ENCODE assay signal across 16 cellular contexts in genomic region chr4:113059783-113060182, GRCh38. TPM values are rescaled to one million over a fixed set of nuclear protein-coding genes. Genes with fewer than 3 reads are reported as not detected.
"Had no signal": no experiment of that assay in that cellular context is flagged by ENCODE, and none has a peak within 500 bp of the region (broad histone marks: within the 10 kb centered on the region; RNA-seq: fewer than 3 reads in every experiment).

No MANE protein-coding gene starts in this region.

- H3K9me3 Mint-ChIP-seq: immature natural killer cell; naive thymus-derived CD8-positive, alpha-beta T cell; stimulated activated effector memory CD8-positive, alpha-beta T cell treated with anti-CD3 and anti-CD28 coated beads, Interleukin-12 subunit alpha, Interleukin-12 subunit beta, amount 100 ng/mL, for 72 hours had no signal

- H3K27me3 Mint-ChIP-seq: naive thymus-derived CD8-positive, alpha-beta T cell; progenitor cell of endocrine pancreas had no signal

- H3K4me3 ChIP-seq: ovary, right lobe of liver, testis, tibial nerve, upper lobe of right lung, vagina had no signal

- H3K4me1 ChIP-seq: testis, tibial nerve, upper lobe of right lung, vagina had no signal

- ATAC-seq: naive thymus-derived CD8-positive, alpha-beta T cell; right lobe of liver; stimulated activated effector memory CD8-positive, alpha-beta T cell treated with anti-CD3 and anti-CD28 coated beads, Interleukin-12 subunit alpha, Interleukin-12 subunit beta, amount 100 ng/mL, for 72 hours; stimulated activated naive CD8-positive, alpha-beta T cell treated with anti-CD3 and anti-CD28 coated beads, Interleukin-15, Interleukin-2, amounts not matched to agents 100 U/mL and 50 U/mL, for 24 hours; upper lobe of right lung had no signal

- H3K27ac Mint-ChIP-seq: immature natural killer cell; naive thymus-derived CD8-positive, alpha-beta T cell; progenitor cell of endocrine pancreas; stimulated activated effector memory CD8-positive, alpha-beta T cell treated with anti-CD3 and anti-CD28 coated beads, Interleukin-12 subunit alpha, Interleukin-12 subunit beta, amount 100 ng/mL, for 72 hours had no signal

- H3K4me1 Mint-ChIP-seq: immature natural killer cell; naive thymus-derived CD8-positive, alpha-beta T cell; stimulated activated effector memory CD8-positive, alpha-beta T cell treated with anti-CD3 and anti-CD28 coated beads, Interleukin-12 subunit alpha, Interleukin-12 subunit beta, amount 100 ng/mL, for 72 hours had no signal

- H3K27me3 ChIP-seq: ovary, right lobe of liver, testis, tibial nerve, upper lobe of right lung, vagina had no signal

- H3K36me3 ChIP-seq: ovary, right lobe of liver, tibial nerve, upper lobe of right lung, vagina had no signal

- H3K27ac ChIP-seq: ovary, right lobe of liver, testis, tibial nerve, upper lobe of right lung, vagina had no signal

- H3K36me3 Mint-ChIP-seq: immature natural killer cell; naive thymus-derived CD8-positive, alpha-beta T cell; stimulated activated effector memory CD8-positive, alpha-beta T cell treated with anti-CD3 and anti-CD28 coated beads, Interleukin-12 subunit alpha, Interleukin-12 subunit beta, amount 100 ng/mL, for 72 hours had no signal

- H3K4me3 Mint-ChIP-seq: immature natural killer cell; naive thymus-derived CD8-positive, alpha-beta T cell; stimulated activated effector memory CD8-positive, alpha-beta T cell treated with anti-CD3 and anti-CD28 coated beads, Interleukin-12 subunit alpha, Interleukin-12 subunit beta, amount 100 ng/mL, for 72 hours had no signal

- H3K9me3 ChIP-seq: ovary, right lobe of liver, testis, tibial nerve, upper lobe of right lung, vagina had no signal

- DNase-seq: cerebellar nuclear complex; dermis blood vessel endothelial cell; effector CD4-positive, alpha-beta T cell; immature natural killer cell; naive thymus-derived CD8-positive, alpha-beta T cell; ovary; right lobe of liver; stimulated activated CD4-positive, alpha-beta T cell treated with anti-CD3 and anti-CD28 coated beads, Interleukin-4, amount 100 ng/mL, for 1 hour; stimulated activated CD8-positive, alpha-beta memory T cell treated with anti-CD3 and anti-CD28 coated beads, Interleukin-4, amount 100 ng/mL, for 48 hours; stimulated activated naive CD8-positive, alpha-beta T cell treated with anti-CD3 and anti-CD28 coated beads, Interleukin-15, Interleukin-2, amounts not matched to agents 100 U/mL and 50 U/mL, for 24 hours; testis; upper lobe of right lung had no signal

RNA-seq across cellular contexts. Expression of gene ANK2, which starts 10.3 kb away (rescaled TPM):
- total RNA-seq: naive thymus-derived CD8-positive, alpha-beta T cell had no signal
- polyA plus RNA-seq: immature natural killer cell; naive thymus-derived CD8-positive, alpha-beta T cell had no signal
